In the genomic region with DNA sequence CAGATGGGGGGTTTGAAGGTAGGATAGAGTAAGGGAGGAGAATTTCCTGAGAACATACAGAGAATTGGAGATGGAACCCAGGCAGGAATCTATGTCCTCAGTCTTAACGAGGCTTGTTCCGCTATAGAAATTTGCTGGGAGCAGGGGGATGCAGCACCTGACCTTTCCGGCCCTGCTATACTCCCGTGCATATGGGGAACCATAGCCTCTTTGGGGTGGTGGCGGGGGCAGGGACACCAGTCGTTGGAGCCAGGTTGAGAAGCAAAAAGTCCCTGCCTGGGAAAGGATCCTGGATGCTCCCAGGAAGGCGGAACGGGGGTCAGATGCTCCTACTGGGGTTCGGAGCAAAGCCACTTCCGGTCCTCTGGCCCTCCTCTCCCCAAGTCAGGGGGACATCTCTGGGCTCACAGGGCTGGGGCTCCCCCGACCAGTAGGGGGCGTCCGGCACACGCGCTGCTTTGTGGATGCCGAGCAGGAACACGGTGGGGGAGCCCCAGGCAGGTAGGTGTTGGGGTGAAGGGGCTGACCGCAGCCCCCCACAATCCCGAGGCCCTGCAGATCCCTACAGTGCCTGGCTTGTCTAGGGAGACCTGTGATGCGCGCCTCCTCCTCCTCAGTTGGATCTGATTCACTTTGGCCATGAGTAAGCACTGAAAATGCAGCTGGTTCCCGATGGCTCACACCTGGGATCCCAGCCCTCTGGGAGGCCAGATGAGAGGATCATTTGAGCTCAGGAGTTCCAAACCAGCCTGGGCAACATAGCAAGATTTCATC, we compare ENCODE assay signal across 8 cellular contexts. TPM values are rescaled to one million over a fixed set of nuclear protein-coding genes. Genes with fewer than 3 reads are reported as not detected.
DNase-seq lines count a peak whose midpoint lies in the region; ATAC-seq, FAIRE-seq and TF ChIP-seq lines count a peak whose summit lies in the region.

No MANE protein-coding gene starts in this region.

- H2AFZ ChIP-seq in KMS-11 (ENCODE audit: low read depth): peak overlapping the region; percentile 67

- no peak for ATAC-seq in HG03378 (IDR thresholded peaks at IDR 0.05; ENCODE audit: unreplicated experiment)

- no peaks in the 10 kb centered on the region for H3K9me3 ChIP-seq in iPS-20b (ENCODE audit: insufficient read depth, low read depth, low read length)

- H3K4me1 ChIP-seq in KMS-11 (ENCODE audit: low read depth, poor library complexity, severe bottlenecking) (peaks cover 14% of the 10 kb centered on the region), iPS-20b (ENCODE audit: insufficient read depth, low read length) (peaks cover 1% of the 10 kb centered on the region)

- H3K79me2 ChIP-seq in KMS-11 (ENCODE audit: insufficient read depth, low read depth): no peaks in the 10 kb centered on the region

- CTCF ChIA-PET in BJ (lab: Yijun Ruan, JAX): interaction anchor here (0.7 to 13.0 kb wide), 21 partner anchors 9 to 212 kb away, joined by 3 to 211 read pairs (median 5); a partner anchor contains a TSS

- H3K27me3 ChIP-seq in BJ (ENCODE audit: control insufficient read depth, insufficient read depth, low read length) (no peaks in the 10 kb centered on the region), KMS-11 (ENCODE audit: insufficient read depth, low read depth) (no peaks in the 10 kb centered on the region), iPS-20b (ENCODE audit: insufficient read depth, low read length) (no peaks in the 10 kb centered on the region)

- H3K27ac ChIP-seq in KMS-11: no peak overlapping the region
- H3K27ac ChIP-seq in iPS-20b (ENCODE audit: low read length): no peak overlapping the region

- POLR2A ChIA-PET in BJ (lab: Charles Lee): no interaction called here

- TF ChIP-seq CTCF in BJ (IDR thresholded peaks at IDR 0.05; ENCODE audit: insufficient read depth, low read depth, low read length): peak; percentile 99
- TF ChIP-seq CTCF in KMS-11 (conservative IDR thresholded peaks at IDR 0.05; ENCODE audit: low read depth, low read length): peak; percentile 98

- no peak for DNase-seq in BJ (ENCODE audit: low read depth)
- peak; percentile 94 for DNase-seq in GM19239 (ENCODE audit: insufficient read length, low spot score)
- peak; percentile 51 for DNase-seq in T1000 (lab: John Stamatoyannopoulos, UW)
- DNase-seq in astrocyte of the hippocampus (ENCODE audit: low read depth, low spot score): peak; percentile 78
- DNase-seq in stimulated activated CD4-positive, alpha-beta T cell treated with anti-CD3 and anti-CD28 coated beads, Interleukin-15, amount 100 ng/mL, for 48 hours (ENCODE audit: low read depth in 2 of 2): peak; percentile 51 to 67

- FAIRE-seq in GM19239 (lab: Jason Lieb, UNC): peak; percentile 89

- peak overlapping the region; percentile 55; the same call in 1 of the 2 replicates for H3K4me2 ChIP-seq in KMS-11

- H3K9ac ChIP-seq in KMS-11 (no peak overlapping the region), iPS-20b (ENCODE audit: low read depth, low read length) (peak overlapping the region; percentile 52; the same call in 1 of the 2 replicates)

- H3K36me3 ChIP-seq in BJ (ENCODE audit: control insufficient read depth, insufficient read depth, low read length) (no peaks in the 10 kb centered on the region), KMS-11 (ENCODE audit: insufficient read depth) (no peaks in the 10 kb centered on the region), iPS-20b (ENCODE audit: insufficient read depth, low read depth, low read length) (no peaks in the 10 kb centered on the region)

- H3K4me3 ChIP-seq in BJ (ENCODE audit: low read depth, low read length) (no peak overlapping the region), KMS-11 (IDR thresholded peaks at IDR 0.05; ENCODE audit: insufficient read depth, low read depth, low read length) (no peak overlapping the region), iPS-20b (ENCODE audit: low read length) (no peak overlapping the region; the same call in 1 of the 2 replicates)

- no peaks in the 10 kb centered on the region for H4K20me1 ChIP-seq in KMS-11 (ENCODE audit: insufficient read depth)

RNA-seq across cellular contexts. Expression of a gene that starts 15.5 kb away (rescaled TPM):
- 3.6 and 4.0 TPM in 2 replicates for polyA plus RNA-seq in BJ (2011; rRNA removed)
- 10.9 and 17.1 TPM in 2 replicates for polyA minus RNA-seq in BJ (2011; rRNA and poly(A)+ RNA removed)

RNA-seq across cellular contexts. Expression of a gene that starts 27.5 kb away (rescaled TPM):
- polyA plus RNA-seq in BJ (2011; rRNA removed): 4.8 and 8.8 TPM in 2 replicates
- 5.7 and 9.7 TPM in 2 replicates for polyA minus RNA-seq in BJ (2011; rRNA and poly(A)+ RNA removed)

RNA-seq across cellular contexts. Expression of a gene that starts 46.5 kb away (rescaled TPM):
- polyA plus RNA-seq in BJ (2011; rRNA removed): not detected in 2 replicates
- not detected in 2 replicates for polyA minus RNA-seq in BJ (2011; rRNA and poly(A)+ RNA removed)
